In the genomic region with DNA sequence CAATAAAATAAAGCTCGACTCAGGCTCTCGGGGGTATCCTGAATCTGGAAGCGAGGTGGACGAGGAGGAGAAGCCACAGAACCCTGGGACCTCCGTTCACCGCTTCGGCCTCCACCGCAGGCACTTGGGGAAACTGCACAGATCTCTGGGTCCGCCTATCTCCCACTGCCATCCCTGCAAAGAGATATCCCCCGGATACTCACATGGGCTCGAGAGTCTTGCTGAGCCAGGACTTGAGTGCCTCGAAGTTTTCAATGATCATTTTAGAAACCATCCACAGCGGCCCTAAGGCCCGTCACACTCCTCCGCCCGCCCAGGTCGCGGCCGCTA, we compare ENCODE assay signal across 8 cellular contexts. TPM values are rescaled to one million over a fixed set of nuclear protein-coding genes. Genes with fewer than 3 reads are reported as not detected.
DNase-seq lines count a peak whose midpoint lies in the region; ATAC-seq and TF ChIP-seq lines count a peak whose summit lies in the region.

No MANE protein-coding gene starts in this region.

- H3K27ac ChIP-seq in SJCRH30 (peak overlapping the region; percentile 94), right atrium auricular region (peak overlapping the region; percentile 95 to 96)

- H3K9me3 ChIP-seq in SJCRH30 (replicated peaks) (no peaks in the 10 kb centered on the region), right atrium auricular region (no peaks in the 10 kb centered on the region)

- no peak overlapping the region for H3K27ac Mint-ChIP-seq in activated T-cell treated with anti-CD3 and anti-CD28 coated beads, Interleukin-2, amount 50 U/mL, for 72 hours
- H3K27ac Mint-ChIP-seq in activated T-cell treated with anti-CD3 and anti-CD28 coated beads, Interleukin-2, amount 50 U/mL, for 24 hours, result no peak overlapping the region

- H3K27me3 ChIP-seq in SJCRH30 (no peaks in the 10 kb centered on the region), right atrium auricular region (no peaks in the 10 kb centered on the region)

- DNase-seq in activated T-cell treated with anti-CD3 and anti-CD28 coated beads, Interleukin-2, amount 50 U/mL, for 72 hours, result no peak
- DNase-seq in activated T-cell treated with anti-CD3 and anti-CD28 coated beads, Interleukin-2, amount 50 U/mL, for 24 hours, result no peak
- DNase-seq in SJCRH30 (peak; percentile 32 to 58), right atrium auricular region (ENCODE audit: low spot score) (no peak), NCI-H510A (lab: John Stamatoyannopoulos, UW) (no peak), foreskin melanocyte (no peak)
- DNase-seq in stimulated activated CD8-positive, alpha-beta memory T cell treated with anti-CD3 and anti-CD28 coated beads, Interleukin-4, amount 100 ng/mL, for 48 hours, result peak; percentile 63

- H3K4me3 ChIP-seq in SJCRH30 (peak overlapping the region; percentile 83), right atrium auricular region (peak overlapping the region; percentile 80 to 87)

- peaks cover 0 to 9% of the 10 kb centered on the region in 2 donors for H3K36me3 Mint-ChIP-seq in activated T-cell treated with anti-CD3 and anti-CD28 coated beads, Interleukin-2, amount 50 U/mL, for 72 hours (ENCODE audit: insufficient read depth in 2 of 2)
- peaks cover 65% of the 10 kb centered on the region for H3K36me3 Mint-ChIP-seq in activated T-cell treated with anti-CD3 and anti-CD28 coated beads, Interleukin-2, amount 50 U/mL, for 24 hours (ENCODE audit: low read depth)

- peaks cover 22% of the 10 kb centered on the region for H3K4me1 Mint-ChIP-seq in activated T-cell treated with anti-CD3 and anti-CD28 coated beads, Interleukin-2, amount 50 U/mL, for 72 hours (ENCODE audit: low read depth)
- peaks cover 28% of the 10 kb centered on the region for H3K4me1 Mint-ChIP-seq in activated T-cell treated with anti-CD3 and anti-CD28 coated beads, Interleukin-2, amount 50 U/mL, for 24 hours (ENCODE audit: low read depth)

- no peak overlapping the region for H3K4me3 Mint-ChIP-seq in activated T-cell treated with anti-CD3 and anti-CD28 coated beads, Interleukin-2, amount 50 U/mL, for 72 hours
- no peak overlapping the region for H3K4me3 Mint-ChIP-seq in activated T-cell treated with anti-CD3 and anti-CD28 coated beads, Interleukin-2, amount 50 U/mL, for 24 hours

- H3K27me3 Mint-ChIP-seq in activated T-cell treated with anti-CD3 and anti-CD28 coated beads, Interleukin-2, amount 50 U/mL, for 72 hours (ENCODE audit: low read depth), result no peaks in the 10 kb centered on the region
- no peaks in the 10 kb centered on the region for H3K27me3 Mint-ChIP-seq in activated T-cell treated with anti-CD3 and anti-CD28 coated beads, Interleukin-2, amount 50 U/mL, for 24 hours

- TF ChIP-seq CTCF in right atrium auricular region (IDR thresholded peaks at IDR 0.05), result no peak

- H3K9me3 Mint-ChIP-seq in activated T-cell treated with anti-CD3 and anti-CD28 coated beads, Interleukin-2, amount 50 U/mL, for 72 hours, result no peaks in the 10 kb centered on the region
- H3K9me3 Mint-ChIP-seq in activated T-cell treated with anti-CD3 and anti-CD28 coated beads, Interleukin-2, amount 50 U/mL, for 24 hours, result no peaks in the 10 kb centered on the region

- H3K4me1 ChIP-seq in SJCRH30 (peaks cover 34% of the 10 kb centered on the region), right atrium auricular region (peaks cover 0 to 44% of the 10 kb centered on the region in 2 donors)

- peak; percentile 62 to 65 for ATAC-seq in activated T-cell treated with anti-CD3 and anti-CD28 coated beads, Interleukin-2, amount 50 U/mL, for 72 hours (replicated peaks in 1 of 2)
- ATAC-seq in HG03039 (IDR thresholded peaks at IDR 0.05; ENCODE audit: unreplicated experiment), result peak; percentile 34

- H3K36me3 ChIP-seq in SJCRH30, result peaks cover 22% of the 10 kb centered on the region
- H3K36me3 ChIP-seq in right atrium auricular region, result no peaks in the 10 kb centered on the region

RNA-seq across cellular contexts. Expression of gene RBM26, which starts 0.6 kb away (rescaled TPM):
- total RNA-seq in activated T-cell treated with anti-CD3 and anti-CD28 coated beads, Interleukin-2, amount 50 U/mL, for 72 hours, result 10 to 100 TPM; 62.5 to 69.2 TPM
- total RNA-seq in SJCRH30 (2014; rRNA removed; shearing (Covaris generic)), result 79.8 and 98.3 TPM in 2 replicates
- 10 to 100 TPM; 19.0 to 19.1 TPM for total RNA-seq in right atrium auricular region

Comparison
In these comparisons a context has a peak if more than half of its experiments do, and no peak if none do; other contexts are left out.
1. DNase-seq: peak in SJCRH30 (2 of 2) and stimulated activated CD8-positive, alpha-beta memory T cell treated with anti-CD3 and anti-CD28 coated beads, Interleukin-4, amount 100 ng/mL, for 48 hours (single experiment); none in activated T-cell treated with anti-CD3 and anti-CD28 coated beads, Interleukin-2, amount 50 U/mL, for 72 hours (0 of 2), activated T-cell treated with anti-CD3 and anti-CD28 coated beads, Interleukin-2, amount 50 U/mL, for 24 hours (single experiment), right atrium auricular region (single experiment), NCI-H510A (single experiment) and foreskin melanocyte (single experiment).